In genomic region chr22:47631571-47632102, GRCh38 we compare ENCODE assay signal across 15 cellular contexts.
DNase-seq lines count a peak whose midpoint lies in the region; ATAC-seq, FAIRE-seq and TF ChIP-seq lines count a peak whose summit lies in the region.
"Had no signal": no experiment of that assay in that cellular context is flagged by ENCODE, and none has a peak within 500 bp of the region (broad histone marks: within the 10 kb centered on the region; RNA-seq: fewer than 3 reads in every experiment).

No MANE protein-coding gene starts in this region.

- peaks cover 9% of the 10 kb centered on the region; the same call in 1 of the 2 replicates for H3K23me2 ChIP-seq in H1 (ENCODE audit: low read depth, low read length)

- H3K4me1 Mint-ChIP-seq in type B pancreatic cell (ENCODE audit: unreplicated experiment) = no peaks in the 10 kb centered on the region

- H3K79me1 ChIP-seq in H1 (ENCODE audit: low read depth, low read length) = no peaks in the 10 kb centered on the region

- no peak for TF ChIP-seq RAD21 in H1 (IDR thresholded peaks at IDR 0.05 in 1 of 2, conservative IDR thresholded peaks at IDR 0.05 in 1 of 2; ENCODE audit: low read depth in 2 of 2, low read length in 2 of 2)

- no peak overlapping the region for H2AFZ ChIP-seq in H1 (ENCODE audit: low read length)

- no peaks in the 10 kb centered on the region for H3K79me2 ChIP-seq in H1 (ENCODE audit: control insufficient read depth in 1 of 2, insufficient read depth in 2 of 2, low read length in 2 of 2)

- H4K5ac ChIP-seq in H1 (ENCODE audit: insufficient read length, low read depth, low read length) = no peak overlapping the region

- FAIRE-seq in H1 (lab: Jason Lieb, UNC) = no peak
- FAIRE-seq in kidney (lab: Jason Lieb, UNC) = no peak
- FAIRE-seq: GM12878 had no signal

- H3K14ac ChIP-seq in H1 (ENCODE audit: insufficient read length) = no peak overlapping the region

- intact Hi-C loops in kidney (cut with DNase I) = no loop called here

- no peaks in the 10 kb centered on the region for H3K36me3 Mint-ChIP-seq in type B pancreatic cell
- H3K36me3 Mint-ChIP-seq: naive B cell had no signal

- H2BK120ac ChIP-seq in H1 (replicated peaks; ENCODE audit: low read depth, low read length) = no peak overlapping the region

- H3K18ac ChIP-seq in H1 (ENCODE audit: extremely low read depth, low read length) = no peak overlapping the region

- H3K27ac ChIP-seq in 22Rv1 (peak overlapping the region; percentile 82), H1 (ENCODE audit: low read depth, low read length) (no peak overlapping the region), kidney (ENCODE audit: low read depth in 2 of 2, low read length in 2 of 2) (no peak overlapping the region)
- H3K27ac ChIP-seq: thoracic aorta had no signal

- H3K9ac ChIP-seq in H1 (replicated peaks in 1 of 4; ENCODE audit: extremely low read depth in 1 of 4, low read depth in 3 of 4, low read length in 3 of 4) (no peak overlapping the region), kidney (ENCODE audit: low read length in 2 of 2) (no peak overlapping the region)

- 95% methylated on average over 31 of the region's 31 CpGs; no CpG with 5 or more reads in 1 of the 2 experiments for WGBS in H1 (ENCODE audit: extremely low coverage in 1 of 2, insufficient coverage in 1 of 2, insufficient read length in 1 of 2, insufficient replicate concordance in 2 of 2, low coverage in 1 of 2, low lambda C conversion rate in 2 of 2, missing lambda C conversion rate in 1 of 2), 2 experiments

- TF ChIP-seq POLR2A in H1 (IDR thresholded peaks at IDR 0.05; ENCODE audit: control extremely low read depth in 1 of 2, low read depth in 2 of 2, low read length in 2 of 2) = no peak

- H3K4me2 ChIP-seq in H1 (ENCODE audit: insufficient read depth in 1 of 2, low read depth in 2 of 2, low read length in 2 of 2) = no peak overlapping the region

- H3K56ac ChIP-seq in H1 (replicated peaks; ENCODE audit: insufficient read length, low read depth, low read length) = no peak overlapping the region

- H2BK15ac ChIP-seq in H1 (ENCODE audit: low read length) = no peak overlapping the region

- H2BK5ac ChIP-seq in H1 (ENCODE audit: low read depth, low read length) = no peak overlapping the region

- POLR2A ChIA-PET in H1 (lab: Charles Lee; ENCODE audit: partially characterized antibody) = no interaction called here

- H4K20me1 ChIP-seq in H1 (replicated peaks in 1 of 2; ENCODE audit: control insufficient read depth in 1 of 2, insufficient read depth in 2 of 2, low read length in 2 of 2) = peaks cover 0 to 5% of the 10 kb centered on the region in 2 experiments

- no peaks in the 10 kb centered on the region for H3K27me3 ChIP-seq in H1 (replicated peaks in 1 of 4; ENCODE audit: control insufficient read depth in 3 of 4, extremely low read depth in 1 of 4, insufficient read depth in 3 of 4, low read length in 3 of 4)

- H3K4ac ChIP-seq in H1 (replicated peaks; ENCODE audit: insufficient read length, low read depth, low read length) = no peak overlapping the region

- no peak overlapping the region for H3K4me3 Mint-ChIP-seq in type B pancreatic cell

- peaks cover 3% of the 10 kb centered on the region for H3K27me3 Mint-ChIP-seq in type B pancreatic cell

- no peaks in the 10 kb centered on the region for H3K36me3 ChIP-seq in H1 (ENCODE audit: control insufficient read depth in 2 of 4, insufficient read depth in 4 of 4, low read length in 3 of 4)
- H3K36me3 ChIP-seq in kidney (ENCODE audit: control insufficient read depth in 1 of 2, insufficient read depth in 2 of 2, low read length in 2 of 2) = no peaks in the 10 kb centered on the region
- H3K36me3 ChIP-seq: thoracic aorta had no signal

- H2BK12ac ChIP-seq in H1 (ENCODE audit: low read depth, low read length) = no peak overlapping the region

- DNase-seq in LoVo (ENCODE audit: low spot score) (peak; percentile 33), NCI-H82 (lab: John Stamatoyannopoulos, UW) (peak; percentile 87), H1 (ENCODE audit: low read depth in 1 of 2, low spot score in 2 of 2) (no peak), kidney (no peak), globus pallidus (ENCODE audit: low spot score) (no peak), omental fat pad (ENCODE audit: low spot score) (no peak), type B pancreatic cell (ENCODE audit: extremely low spot score, unreplicated experiment) (no peak)
- DNase-seq: dermis blood vessel endothelial cell, DMS 273 treated with DMSO at 0.1 percent for 48 hours, foreskin fibroblast, Kasumi-1, naive B cell had no signal

- CTCF ChIA-PET in H1 (lab: Charles Lee; ENCODE audit: partially characterized antibody) = interaction anchor here (0.6 to 2.1 kb wide), 4 partner anchors 128 to 877 kb away, joined by 3 to 5 read pairs (median 4); no protein-coding TSS in a partner anchor

- no peak for ATAC-seq in omental fat pad (ENCODE audit: low FRiP score)
- ATAC-seq: GM12878 had no signal

- peak overlapping the region; percentile 32; the same call in 1 of the 2 replicates for H4K8ac ChIP-seq in H1 (ENCODE audit: extremely low read depth, insufficient read depth, low read length)

- H3K4me3 ChIP-seq in H1 (ENCODE audit: extremely low read depth in 1 of 4, insufficient read depth in 2 of 4, low read depth in 3 of 4, low read length in 4 of 4) (no peak overlapping the region), kidney (ENCODE audit: low read length in 2 of 2) (no peak overlapping the region)
- H3K4me3 ChIP-seq: GM12878, thoracic aorta had no signal

- H4K91ac ChIP-seq in H1 (replicated peaks; ENCODE audit: insufficient read length, low read length) = peak overlapping the region; percentile 86

- no peak overlapping the region for H2AK5ac ChIP-seq in H1 (ENCODE audit: low read depth, low read length)

- no peak overlapping the region for H3K27ac Mint-ChIP-seq in type B pancreatic cell

- no peaks in the 10 kb centered on the region for H3K9me3 Mint-ChIP-seq in type B pancreatic cell

- H3K9me3 ChIP-seq in H1 (ENCODE audit: insufficient read depth in 2 of 2, low read depth in 1 of 2, low read length in 1 of 2) = peaks cover 0 to 4% of the 10 kb centered on the region in 2 experiments; a peak in 1 of 4 replicates
- no peaks in the 10 kb centered on the region for H3K9me3 ChIP-seq in kidney (ENCODE audit: control insufficient read depth in 1 of 2, low read length in 2 of 2)
- H3K9me3 ChIP-seq: thoracic aorta had no signal

- H3K23ac ChIP-seq in H1 (ENCODE audit: insufficient read length) = no peak overlapping the region

- H2BK20ac ChIP-seq in H1 (ENCODE audit: low read length) = no peak overlapping the region

- TF ChIP-seq CTCF in 22Rv1 (IDR thresholded peaks at IDR 0.05) = no peak
- TF ChIP-seq CTCF in H1 (IDR thresholded peaks at IDR 0.05; ENCODE audit: control extremely low read depth in 1 of 3, insufficient read depth in 1 of 3, low read depth in 1 of 3, low read length in 3 of 3) = no peak
- TF ChIP-seq CTCF in kidney (IDR thresholded peaks at IDR 0.05; ENCODE audit: borderline replicate concordance, extremely low read depth, insufficient read depth) = no peak
- no peak for TF ChIP-seq CTCF in omental fat pad (IDR thresholded peaks at IDR 0.05)
- TF ChIP-seq CTCF in type B pancreatic cell (conservative IDR thresholded peaks at IDR 0.05) = no peak

- no peak for TF ChIP-seq EP300 in H1 (IDR thresholded peaks at IDR 0.05; ENCODE audit: borderline replicate concordance in 1 of 2, low read depth in 2 of 2, low read length in 2 of 2)

- H3K4me1 ChIP-seq in H1 (replicated peaks in 1 of 4; ENCODE audit: control insufficient read depth in 3 of 4, insufficient read depth in 4 of 4, low read length in 3 of 4) (no peaks in the 10 kb centered on the region), kidney (ENCODE audit: control insufficient read depth in 1 of 2, insufficient read depth in 1 of 2, low read depth in 1 of 2, low read length in 2 of 2) (no peaks in the 10 kb centered on the region)

TF ChIP-seq in H1, 55 proteins besides CTCF, POLR2A, EP300 and RAD21:
- no peak for TF ChIP-seq SIX5 (IDR thresholded peaks at IDR 0.05; ENCODE audit: low read depth, low read length)
- TF ChIP-seq NRF1 (IDR thresholded peaks at IDR 0.05; ENCODE audit: low read depth, low read length) = no peak
- no peak for TF ChIP-seq USF2 (IDR thresholded peaks at IDR 0.05; ENCODE audit: low read length)
- TF ChIP-seq SAP30 (IDR thresholded peaks at IDR 0.05; ENCODE audit: insufficient read depth, insufficient replicate concordance, low read length) = no peak
- no peak for TF ChIP-seq E2F6 (IDR thresholded peaks at IDR 0.05)
- no peak for TF ChIP-seq FOSL1 (IDR thresholded peaks at IDR 0.05; ENCODE audit: insufficient read depth, low read depth, low read length)
- TF ChIP-seq, protein P1, sequence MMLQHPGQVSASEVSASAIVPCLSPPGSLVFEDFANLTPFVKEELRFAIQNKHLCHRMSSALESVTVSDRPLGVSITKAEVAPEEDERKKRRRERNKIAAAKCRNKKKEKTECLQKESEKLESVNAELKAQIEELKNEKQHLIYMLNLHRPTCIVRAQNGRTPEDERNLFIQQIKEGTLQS (IDR thresholded peaks at IDR 0.05; ENCODE audit: insufficient read depth, low read depth, low read length) = no peak
- no peak for TF ChIP-seq GTF2F1 (IDR thresholded peaks at IDR 0.05; ENCODE audit: borderline replicate concordance, low read depth, low read length)
- TF ChIP-seq MAFK (IDR thresholded peaks at IDR 0.05; ENCODE audit: low read depth, low read length) = no peak

Comparison
In these comparisons a context has a peak if more than half of its experiments do, and no peak if none do; other contexts are left out.
1. DNase-seq: peak in LoVo (single experiment) and NCI-H82 (single experiment); none in H1 (0 of 2), kidney (single experiment), globus pallidus (single experiment), omental fat pad (single experiment) and type B pancreatic cell (single experiment).